In genomic region chr17:13521784-13522183, GRCh38 we compare ENCODE assay signal across 1 cellular context.
TF ChIP-seq lines count a peak whose summit lies in the region.

No MANE protein-coding gene starts in this region.

TF ChIP-seq in K562, 482 proteins besides CTCF, POLR2A, EP300 and RAD21 (continued from another document and continues in another):
- TF ChIP-seq ETV5 (CRISPR knock-in tag; IDR thresholded peaks at IDR 0.05; ENCODE audit: low read depth) (no peak), GTF2E2 (tag; IDR thresholded peaks at IDR 0.05) (no peak), EGR1 (conservative IDR thresholded peaks at IDR 0.05) (0 out of 2 replicates have a peak, but pooled peaks have one; percentile 9), CHAMP1 (IDR thresholded peaks at IDR 0.05) (no peak), KAT2B (IDR thresholded peaks at IDR 0.05; ENCODE audit: low read depth, low read length) (no peak), U2AF2 (optimal IDR thresholded peaks at IDR 0.05; ENCODE audit: low read depth, low read length) (no peak), CTBP1 (IDR thresholded peaks at IDR 0.05; ENCODE audit: borderline replicate concordance) (no peak), SAFB (IDR thresholded peaks at IDR 0.05; ENCODE audit: borderline replicate concordance, low read depth, low read length) (no peak), ZNF609 (CRISPR knock-in tag; IDR thresholded peaks at IDR 0.05; ENCODE audit: borderline replicate concordance) (no peak), CREM (IDR thresholded peaks at IDR 0.05; ENCODE audit: low read depth) (no peak), PCBP1 (IDR thresholded peaks at IDR 0.05; ENCODE audit: low read depth, low read length, poor library complexity, severe bottlenecking) (no peak), HSF4 (CRISPR knock-in tag; IDR thresholded peaks at IDR 0.05; ENCODE audit: borderline replicate concordance) (no peak), SOX6 (IDR thresholded peaks at IDR 0.05) (peak; percentile 86), DPF2 (IDR thresholded peaks at IDR 0.05) (peak; percentile 67; the same call in 1 of the 2 replicates), PTBP1 (IDR thresholded peaks at IDR 0.05; ENCODE audit: low read depth, low read length) (no peak), ETV6 (IDR thresholded peaks at IDR 0.05; ENCODE audit: borderline replicate concordance in 1 of 2, low read depth in 2 of 2, low read length in 1 of 2) (no peak), ETV6 (CRISPR knock-in tag; IDR thresholded peaks at IDR 0.05; ENCODE audit: borderline replicate concordance) (no peak), MEIS2 (IDR thresholded peaks at IDR 0.05; ENCODE audit: partially characterized antibody) (peak; percentile 12), RB1 (IDR thresholded peaks at IDR 0.05; ENCODE audit: low read depth) (no peak), ZNF586 (CRISPR knock-in tag; conservative IDR thresholded peaks at IDR 0.05) (no peak), E2F1 (CRISPR knock-in tag; IDR thresholded peaks at IDR 0.05) (no peak), ZNF592 (IDR thresholded peaks at IDR 0.05) (peak; percentile 29), SPI1 (IDR thresholded peaks at IDR 0.05; ENCODE audit: borderline replicate concordance, low read depth, low read length) (no peak), KDM1A (IDR thresholded peaks at IDR 0.05) (peak; percentile 48 to 67; a peak in 3 of 4 replicates), RUNX1 (IDR thresholded peaks at IDR 0.05; ENCODE audit: low read depth) (no peak), REST (CRISPR knock-in tag; IDR thresholded peaks at IDR 0.05; ENCODE audit: low read depth) (no peak), NUFIP1 (IDR thresholded peaks at IDR 0.05; ENCODE audit: partially characterized antibody) (no peak), L3MBTL2 (IDR thresholded peaks at IDR 0.05) (no peak), SP1 (CRISPR knock-in tag; IDR thresholded peaks at IDR 0.05) (no peak), NBN (IDR thresholded peaks at IDR 0.05; ENCODE audit: low read depth) (no peak), THRAP3 (IDR thresholded peaks at IDR 0.05; ENCODE audit: borderline replicate concordance) (no peak), BRD9 (IDR thresholded peaks at IDR 0.05; ENCODE audit: low read depth, partially characterized antibody) (no peak), ZZZ3 (IDR thresholded peaks at IDR 0.05) (no peak), TAF9B (IDR thresholded peaks at IDR 0.05; ENCODE audit: partially characterized antibody) (no peak), SMARCA5 (IDR thresholded peaks at IDR 0.05) (no peak), ZNF174 (CRISPR knock-in tag; IDR thresholded peaks at IDR 0.05) (no peak)
- TF ChIP-seq, protein P1, sequence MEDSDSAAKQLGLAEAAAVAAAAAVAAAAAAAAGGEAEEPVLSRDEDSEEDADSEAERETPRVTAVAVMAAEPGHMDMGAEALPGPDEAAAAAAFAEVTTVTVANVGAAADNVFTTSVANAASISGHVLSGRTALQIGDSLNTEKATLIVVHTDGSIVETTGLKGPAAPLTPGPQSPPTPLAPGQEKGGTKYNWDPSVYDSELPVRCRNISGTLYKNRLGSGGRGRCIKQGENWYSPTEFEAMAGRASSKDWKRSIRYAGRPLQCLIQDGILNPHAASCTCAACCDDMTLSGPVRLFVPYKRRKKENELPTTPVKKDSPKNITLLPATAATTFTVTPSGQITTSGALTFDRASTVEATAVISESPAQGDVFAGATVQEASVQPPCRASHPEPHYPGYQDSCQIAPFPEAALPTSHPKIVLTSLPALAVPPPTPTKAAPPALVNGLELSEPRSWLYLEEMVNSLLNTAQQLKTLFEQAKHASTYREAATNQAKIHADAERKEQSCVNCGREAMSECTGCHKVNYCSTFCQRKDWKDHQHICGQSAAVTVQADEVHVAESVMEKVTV (CRISPR knock-in tag; IDR thresholded peaks at IDR 0.05) = no peak
- TF ChIP-seq, protein P2, sequence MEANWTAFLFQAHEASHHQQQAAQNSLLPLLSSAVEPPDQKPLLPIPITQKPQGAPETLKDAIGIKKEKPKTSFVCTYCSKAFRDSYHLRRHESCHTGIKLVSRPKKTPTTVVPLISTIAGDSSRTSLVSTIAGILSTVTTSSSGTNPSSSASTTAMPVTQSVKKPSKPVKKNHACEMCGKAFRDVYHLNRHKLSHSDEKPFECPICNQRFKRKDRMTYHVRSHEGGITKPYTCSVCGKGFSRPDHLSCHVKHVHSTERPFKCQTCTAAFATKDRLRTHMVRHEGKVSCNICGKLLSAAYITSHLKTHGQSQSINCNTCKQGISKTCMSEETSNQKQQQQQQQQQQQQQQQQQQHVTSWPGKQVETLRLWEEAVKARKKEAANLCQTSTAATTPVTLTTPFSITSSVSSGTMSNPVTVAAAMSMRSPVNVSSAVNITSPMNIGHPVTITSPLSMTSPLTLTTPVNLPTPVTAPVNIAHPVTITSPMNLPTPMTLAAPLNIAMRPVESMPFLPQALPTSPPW (CRISPR knock-in tag; IDR thresholded peaks at IDR 0.05) = peak; percentile 53; the same call in 1 of the 2 replicates
- TF ChIP-seq, protein P3, sequence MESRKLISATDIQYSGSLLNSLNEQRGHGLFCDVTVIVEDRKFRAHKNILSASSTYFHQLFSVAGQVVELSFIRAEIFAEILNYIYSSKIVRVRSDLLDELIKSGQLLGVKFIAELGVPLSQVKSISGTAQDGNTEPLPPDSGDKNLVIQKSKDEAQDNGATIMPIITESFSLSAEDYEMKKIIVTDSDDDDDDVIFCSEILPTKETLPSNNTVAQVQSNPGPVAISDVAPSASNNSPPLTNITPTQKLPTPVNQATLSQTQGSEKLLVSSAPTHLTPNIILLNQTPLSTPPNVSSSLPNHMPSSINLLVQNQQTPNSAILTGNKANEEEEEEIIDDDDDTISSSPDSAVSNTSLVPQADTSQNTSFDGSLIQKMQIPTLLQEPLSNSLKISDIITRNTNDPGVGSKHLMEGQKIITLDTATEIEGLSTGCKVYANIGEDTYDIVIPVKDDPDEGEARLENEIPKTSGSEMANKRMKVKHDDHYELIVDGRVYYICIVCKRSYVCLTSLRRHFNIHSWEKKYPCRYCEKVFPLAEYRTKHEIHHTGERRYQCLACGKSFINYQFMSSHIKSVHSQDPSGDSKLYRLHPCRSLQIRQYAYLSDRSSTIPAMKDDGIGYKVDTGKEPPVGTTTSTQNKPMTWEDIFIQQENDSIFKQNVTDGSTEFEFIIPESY (CRISPR knock-in tag; IDR thresholded peaks at IDR 0.05) = no peak
